Comparison of ENCODE assay signal across 29 cellular contexts in the genomic region with DNA sequence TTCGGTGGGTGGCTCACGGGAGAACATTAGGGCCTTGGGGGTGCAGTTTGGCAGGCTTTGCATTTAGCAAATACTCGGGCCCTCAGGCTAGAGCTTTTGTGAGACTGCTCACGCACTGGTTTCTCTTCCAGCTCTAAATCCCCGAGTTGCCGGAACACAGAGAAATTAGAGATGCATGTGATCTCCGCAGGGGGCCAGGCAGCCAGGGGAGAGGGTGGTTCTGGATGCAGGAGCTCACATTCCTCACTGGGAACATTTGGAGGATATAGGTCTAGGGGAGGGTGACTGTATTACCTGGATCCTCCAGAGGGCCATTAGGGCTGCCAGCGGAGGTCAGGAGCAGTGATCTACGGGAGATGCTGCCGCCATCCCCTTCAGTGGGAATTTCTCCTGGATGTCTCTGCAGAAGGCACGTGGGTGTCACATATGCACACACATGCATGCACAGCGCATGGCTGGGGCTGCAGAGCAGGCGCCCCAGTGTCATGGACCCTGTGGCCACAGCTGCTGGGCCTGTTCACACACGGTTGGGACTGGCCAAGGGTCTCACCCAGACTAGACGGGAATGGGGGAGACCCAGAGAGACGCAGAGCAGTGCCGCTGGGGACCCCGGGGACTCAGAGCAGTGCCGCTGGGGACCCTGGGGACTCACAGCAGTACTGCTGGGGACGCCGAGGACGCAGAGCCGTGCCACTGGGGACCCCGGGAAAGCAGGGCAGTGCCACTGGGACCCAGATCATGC.
"Had no signal": no experiment of that assay in that cellular context is flagged by ENCODE, and none has a peak within 500 bp of the region (broad histone marks: within the 10 kb centered on the region; RNA-seq: fewer than 3 reads in every experiment).

No MANE protein-coding gene starts in this region.

- H3K27me3 ChIP-seq: adrenal gland, body of pancreas, colonic mucosa had no signal

- H3K9me3 ChIP-seq: adrenal gland, body of pancreas, colonic mucosa, mucosa of descending colon, psoas muscle had no signal

- FAIRE-seq: frontal cortex had no signal

- H3K4me1 ChIP-seq: adrenal gland, body of pancreas, colonic mucosa, left lung, suprapubic skin, tibial artery had no signal

- H3K27ac ChIP-seq: adrenal gland, body of pancreas, colonic mucosa, left lung, psoas muscle, suprapubic skin, tibial artery, VCaP had no signal

- ATAC-seq: activated CD4-positive, CD25-positive, alpha-beta regulatory T cell treated with anti-CD3 and anti-CD28 coated beads, Interleukin-2, amount 50 U/mL, for 24 hours; body of pancreas; left lung; mucosa of descending colon; psoas muscle had no signal

- DNase-seq: activated CD4-positive, alpha-beta memory T cell treated with anti-CD3 and anti-CD28 coated beads for 36 hours; activated CD4-positive, alpha-beta T cell treated with anti-CD3 and anti-CD28 coated beads for 48 hours; activated CD8-positive, alpha-beta memory T cell treated with anti-CD3 and anti-CD28 coated beads, Interleukin-2, amount 50 U/mL, for 4 hours; activated effector memory CD4-positive, alpha-beta T cell treated with anti-CD3 and anti-CD28 coated beads, Interleukin-2, amount 50 U/mL, for 16 hours; activated naive CD4-positive, alpha-beta T cell treated with anti-CD3 and anti-CD28 coated beads for 36 hours; activated naive CD8-positive, alpha-beta T cell treated with anti-CD3 and anti-CD28 coated beads for 36 hours; activated T-cell treated with anti-CD3 and anti-CD28 coated beads, Interleukin-2, amount 50 U/mL, for 1 hour; adrenal gland; aorta; body of pancreas; cerebellar nuclear complex; colonic mucosa; effector CD8-positive, alpha-beta T cell; immature natural killer cell; left lung; mucosa of descending colon; nephron progenitor cell; nucleus accumbens; psoas muscle; stimulated activated naive CD4-positive, alpha-beta T cell; T-helper 1 cell; tibial artery had no signal

- H3K9ac ChIP-seq: parathyroid adenoma had no signal

- H3K4me2 ChIP-seq: smooth muscle cell had no signal

- H3K4me3 ChIP-seq: adrenal gland, body of pancreas, colonic mucosa, left lung, lung, mucosa of descending colon, psoas muscle, smooth muscle cell, suprapubic skin, tibial artery had no signal

- H3K36me3 ChIP-seq: adrenal gland, colonic mucosa, left lung, suprapubic skin, tibial artery had no signal

- H3K79me2 ChIP-seq: parathyroid adenoma had no signal
